Comparison of ENCODE assay signal across 24 cellular contexts in genomic region chr3:106197532-106198187, GRCh38.
DNase-seq lines count a peak whose midpoint lies in the region; ATAC-seq and TF ChIP-seq lines count a peak whose summit lies in the region.
"Had no signal": no experiment of that assay in that cellular context is flagged by ENCODE, and none has a peak within 500 bp of the region (broad histone marks: within the 10 kb centered on the region; RNA-seq: fewer than 3 reads in every experiment).

No MANE protein-coding gene starts in this region.

- no peak for ATAC-seq in CD8-positive, alpha-beta T cell
- no peak for ATAC-seq in HG02852 (IDR thresholded peaks at IDR 0.05; ENCODE audit: unreplicated experiment)
- ATAC-seq: left colon, right lobe of liver, T-helper 17 cell had no signal

- no peak for DNase-seq in CD8-positive, alpha-beta T cell
- peak; percentile 76 for DNase-seq in Jurkat, Clone E6-1 (ENCODE audit: low read depth, low spot score)
- DNase-seq in activated T-helper 2 cell treated with anti-CD3 and anti-CD28 coated beads, Interferon-gamma antibody, Interleukin-2, Interleukin-4, amounts not matched to agents 10 μg/mL and 5 μg/mL and 100 μg/mL, durations not matched to agents 14 hours and 24 hours and 36 hours (ENCODE audit: low spot score): no peak
- peak; percentile 80 for DNase-seq in mesendoderm
- no peak for DNase-seq in NCI-H526 (lab: John Stamatoyannopoulos, UW)
- DNase-seq in right atrium auricular region (ENCODE audit: low spot score): no peak
- DNase-seq: activated B cell treated with CpG ODN at 0.5 μM for 24 hours; caudate nucleus; left colon; mesenchymal stem cell; naive B cell; NCI-H1417; NCI-H2107; NCI-H510A; stimulated activated CD4-positive, alpha-beta T cell treated with anti-CD3 and anti-CD28 coated beads, Interleukin-15, amount 100 ng/mL, for 24 hours; T-helper 17 cell; testis had no signal

- CTCF ChIA-PET in CD8-positive, alpha-beta T cell (lab: Charles Lee): no interaction called here

- H3K79me2 ChIP-seq in mesendoderm (ENCODE audit: control insufficient read depth, insufficient read depth, low read length): no peaks in the 10 kb centered on the region

- no peak overlapping the region for H3K56ac ChIP-seq in mesendoderm (ENCODE audit: low read length)

- no peak overlapping the region for H3K4me3 ChIP-seq in CD8-positive, alpha-beta T cell (ENCODE audit: low read depth, low read length)
- H3K4me3 ChIP-seq in Jurkat, Clone E6-1 (ENCODE audit: low read length): no peak overlapping the region
- no peak overlapping the region for H3K4me3 ChIP-seq in mesendoderm (ENCODE audit: low read length)
- H3K4me3 ChIP-seq in right atrium auricular region: no peak overlapping the region
- H3K4me3 ChIP-seq: HAP-1, right lobe of liver, SJSA1, testis, vagina had no signal

- intact Hi-C loops in CD8-positive, alpha-beta T cell (cut with DNase I, micrococcal nuclease): loop anchor here in 1 of 2 experiments (2.0 kb wide), 1 partner anchor 19 kb away; no protein-coding TSS in a partner anchor
- intact Hi-C loops in activated T-helper 2 cell treated with anti-CD3 and anti-CD28 coated beads, Interferon-gamma antibody, Interleukin-2, Interleukin-4, amounts not matched to agents 10 μg/mL and 5 μg/mL and 100 μg/mL, durations not matched to agents 14 hours and 24 hours and 36 hours (cut with micrococcal nuclease): no loop called here

- peaks cover 20% of the 10 kb centered on the region for H3K4me1 Mint-ChIP-seq in CD8-positive, alpha-beta T cell (ENCODE audit: low read depth)
- H3K4me1 Mint-ChIP-seq in activated T-helper 2 cell treated with anti-CD3 and anti-CD28 coated beads, Interferon-gamma antibody, Interleukin-2, Interleukin-4, amounts not matched to agents 10 μg/mL and 5 μg/mL and 100 μg/mL, durations not matched to agents 14 hours and 24 hours and 36 hours (ENCODE audit: low read depth): peaks cover 13% of the 10 kb centered on the region
- H3K4me1 Mint-ChIP-seq: activated B cell treated with CpG ODN at 0.5 μM for 24 hours, IgD-negative memory B cell, naive B cell had no signal

- H2BK120ac ChIP-seq in mesendoderm (ENCODE audit: low read depth, low read length): no peak overlapping the region

- H3K79me1 ChIP-seq in mesendoderm (ENCODE audit: low read length): no peaks in the 10 kb centered on the region

- no peaks in the 10 kb centered on the region for H3K36me3 ChIP-seq in CD8-positive, alpha-beta T cell (ENCODE audit: insufficient read depth, low read length)
- H3K36me3 ChIP-seq in mesendoderm (ENCODE audit: control insufficient read depth, insufficient read depth, low read length): no peaks in the 10 kb centered on the region
- no peaks in the 10 kb centered on the region for H3K36me3 ChIP-seq in right atrium auricular region
- H3K36me3 ChIP-seq: HAP-1, right lobe of liver, SJSA1, vagina had no signal

- no peaks in the 10 kb centered on the region for H3K27me3 Mint-ChIP-seq in CD8-positive, alpha-beta T cell (ENCODE audit: low read depth)
- H3K27me3 Mint-ChIP-seq in activated T-helper 2 cell treated with anti-CD3 and anti-CD28 coated beads, Interferon-gamma antibody, Interleukin-2, Interleukin-4, amounts not matched to agents 10 μg/mL and 5 μg/mL and 100 μg/mL, durations not matched to agents 14 hours and 24 hours and 36 hours (ENCODE audit: low read depth): no peaks in the 10 kb centered on the region
- H3K27me3 Mint-ChIP-seq: activated B cell treated with CpG ODN at 0.5 μM for 24 hours, IgD-negative memory B cell, T-helper 17 cell had no signal

- no peak overlapping the region for H3K18ac ChIP-seq in mesendoderm (ENCODE audit: low read length)

- H3K27ac ChIP-seq in CD8-positive, alpha-beta T cell (ENCODE audit: low read depth, low read length): no peak overlapping the region
- H3K27ac ChIP-seq in mesendoderm (ENCODE audit: low read depth, low read length) (no peak overlapping the region), right atrium auricular region (no peak overlapping the region)
- H3K27ac ChIP-seq: C4-2B, right lobe of liver, SJSA1, testis, vagina had no signal

- peak overlapping the region; percentile 32 for H3K27ac Mint-ChIP-seq in CD8-positive, alpha-beta T cell
- peak overlapping the region; percentile 30 for H3K27ac Mint-ChIP-seq in activated T-helper 2 cell treated with anti-CD3 and anti-CD28 coated beads, Interferon-gamma antibody, Interleukin-2, Interleukin-4, amounts not matched to agents 10 μg/mL and 5 μg/mL and 100 μg/mL, durations not matched to agents 14 hours and 24 hours and 36 hours
- H3K27ac Mint-ChIP-seq: naive B cell, T-helper 17 cell had no signal

- H3K9me3 Mint-ChIP-seq in CD8-positive, alpha-beta T cell: no peaks in the 10 kb centered on the region
- H3K9me3 Mint-ChIP-seq in activated T-helper 2 cell treated with anti-CD3 and anti-CD28 coated beads, Interferon-gamma antibody, Interleukin-2, Interleukin-4, amounts not matched to agents 10 μg/mL and 5 μg/mL and 100 μg/mL, durations not matched to agents 14 hours and 24 hours and 36 hours: peaks cover 18% of the 10 kb centered on the region

- peaks cover 9% of the 10 kb centered on the region for H3K4me1 ChIP-seq in CD8-positive, alpha-beta T cell (ENCODE audit: insufficient read depth, low read length)
- no peaks in the 10 kb centered on the region for H3K4me1 ChIP-seq in mesendoderm (ENCODE audit: control insufficient read depth, low read depth, low read length)
- no peaks in the 10 kb centered on the region for H3K4me1 ChIP-seq in right atrium auricular region
- H3K4me1 ChIP-seq: HAP-1, right lobe of liver, SJSA1, testis, vagina had no signal

- POLR2A ChIA-PET in CD8-positive, alpha-beta T cell (lab: Charles Lee): no interaction called here

- no peak overlapping the region for H4K8ac ChIP-seq in mesendoderm (ENCODE audit: low read depth, low read length)

- H3K36me3 Mint-ChIP-seq in CD8-positive, alpha-beta T cell: no peaks in the 10 kb centered on the region
- peaks cover 25% of the 10 kb centered on the region for H3K36me3 Mint-ChIP-seq in activated T-helper 2 cell treated with anti-CD3 and anti-CD28 coated beads, Interferon-gamma antibody, Interleukin-2, Interleukin-4, amounts not matched to agents 10 μg/mL and 5 μg/mL and 100 μg/mL, durations not matched to agents 14 hours and 24 hours and 36 hours (ENCODE audit: low read depth)

- no peaks in the 10 kb centered on the region for H3K27me3 ChIP-seq in CD8-positive, alpha-beta T cell (ENCODE audit: insufficient read depth, low read length)
- H3K27me3 ChIP-seq in mesendoderm (ENCODE audit: insufficient read depth, low read length, poor library complexity): no peaks in the 10 kb centered on the region
- no peaks in the 10 kb centered on the region for H3K27me3 ChIP-seq in right atrium auricular region
- H3K27me3 ChIP-seq: right lobe of liver, SJSA1, testis, vagina had no signal

- no peak overlapping the region for H3K9ac ChIP-seq in mesendoderm (ENCODE audit: low read length)

- H3K9me3 ChIP-seq in CD8-positive, alpha-beta T cell (ENCODE audit: low read length): no peaks in the 10 kb centered on the region
- no peaks in the 10 kb centered on the region for H3K9me3 ChIP-seq in right atrium auricular region
- H3K9me3 ChIP-seq: HAP-1, right lobe of liver, SJSA1, testis, vagina had no signal

- H2BK15ac ChIP-seq in mesendoderm (replicated peaks; ENCODE audit: low read depth): no peak overlapping the region

- H4K5ac ChIP-seq in mesendoderm (ENCODE audit: low read length): no peak overlapping the region

- H3K4me2 ChIP-seq in mesendoderm (ENCODE audit: low read length): no peak overlapping the region

- H2AK5ac ChIP-seq in mesendoderm (ENCODE audit: low read length): no peak overlapping the region

- H3K23ac ChIP-seq in mesendoderm (ENCODE audit: low read length): no peak overlapping the region

- H3K4me3 Mint-ChIP-seq in CD8-positive, alpha-beta T cell: no peak overlapping the region
- H3K4me3 Mint-ChIP-seq in activated T-helper 2 cell treated with anti-CD3 and anti-CD28 coated beads, Interferon-gamma antibody, Interleukin-2, Interleukin-4, amounts not matched to agents 10 μg/mL and 5 μg/mL and 100 μg/mL, durations not matched to agents 14 hours and 24 hours and 36 hours (ENCODE audit: low read depth): no peak overlapping the region
- H3K4me3 Mint-ChIP-seq: activated B cell treated with CpG ODN at 0.5 μM for 24 hours, IgD-negative memory B cell, naive B cell, T-helper 17 cell had no signal

- WGBS in mesendoderm (ENCODE audit: extremely low coverage, insufficient coverage, low lambda C conversion rate): no CpG with 5 or more reads among the region's 4 CpGs

- no peak overlapping the region for H2BK5ac ChIP-seq in mesendoderm (ENCODE audit: low read length)

- no peak overlapping the region for H3K4ac ChIP-seq in mesendoderm (ENCODE audit: low read depth, low read length)

- no peak for TF ChIP-seq CTCF in CD8-positive, alpha-beta T cell (IDR thresholded peaks at IDR 0.05)
- no peak for TF ChIP-seq CTCF in right atrium auricular region (IDR thresholded peaks at IDR 0.05)

Comparison
In these comparisons a context has a peak if more than half of its experiments do, and no peak if none do; other contexts are left out.
1. DNase-seq: peak in Jurkat, Clone E6-1 (single experiment) and mesendoderm (single experiment); none in CD8-positive, alpha-beta T cell (0 of 7), activated T-helper 2 cell treated with anti-CD3 and anti-CD28 coated beads, Interferon-gamma antibody, Interleukin-2, Interleukin-4, amounts not matched to agents 10 μg/mL and 5 μg/mL and 100 μg/mL, durations not matched to agents 14 hours and 24 hours and 36 hours (single experiment), NCI-H526 (0 of 2) and right atrium auricular region (single experiment).